ENCODE assay signal across 1 cellular context in the genomic region with DNA sequence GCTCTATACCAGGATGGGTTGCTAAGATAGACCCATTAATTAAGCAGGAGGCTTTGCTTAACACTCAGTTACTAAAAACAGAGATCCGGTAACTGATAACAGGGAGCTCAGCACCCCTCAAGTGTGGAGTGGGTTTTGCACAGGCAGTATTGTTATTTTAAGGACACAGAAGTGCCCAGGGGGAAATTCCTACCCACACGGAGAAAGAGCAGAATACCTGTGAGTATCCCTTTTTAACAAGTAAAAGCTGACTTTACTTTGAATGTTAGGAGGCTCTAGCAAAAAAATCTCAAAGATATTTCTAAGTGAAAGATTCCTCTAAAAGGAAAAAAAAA.
TF ChIP-seq lines count a peak whose summit lies in the region.

No MANE protein-coding gene starts in this region.

TF ChIP-seq in H1, 55 proteins besides CTCF, POLR2A, EP300 and RAD21:
- TF ChIP-seq POU5F1 (IDR thresholded peaks at IDR 0.05; ENCODE audit: low read depth, low read length) (no peak), FOSL1 (IDR thresholded peaks at IDR 0.05; ENCODE audit: insufficient read depth, low read depth, low read length) (no peak), CEBPB (IDR thresholded peaks at IDR 0.05; ENCODE audit: low read depth, low read length) (no peak), MAFK (IDR thresholded peaks at IDR 0.05; ENCODE audit: low read depth, low read length) (no peak), KDM4A (IDR thresholded peaks at IDR 0.05; ENCODE audit: low read depth, low read length, severe bottlenecking) (no peak), SAP30 (IDR thresholded peaks at IDR 0.05; ENCODE audit: insufficient read depth, insufficient replicate concordance, low read length) (no peak), RXRA (IDR thresholded peaks at IDR 0.05; ENCODE audit: insufficient read depth, low read depth, low read length) (no peak), ZNF274 (IDR thresholded peaks at IDR 0.05; ENCODE audit: borderline replicate concordance, extremely low read depth, low read length) (no peak), CTBP2 (IDR thresholded peaks at IDR 0.05; ENCODE audit: borderline replicate concordance, insufficient read depth, insufficient read length, low read length) (no peak), EZH2 (IDR thresholded peaks at IDR 0.05; ENCODE audit: low read depth, low read length, severe bottlenecking) (no peak), RNF2 (IDR thresholded peaks at IDR 0.05; ENCODE audit: borderline replicate concordance, low read depth, low read length, missing control alignments, poor library complexity, severe bottlenecking) (no peak)
- TF ChIP-seq, protein P1, sequence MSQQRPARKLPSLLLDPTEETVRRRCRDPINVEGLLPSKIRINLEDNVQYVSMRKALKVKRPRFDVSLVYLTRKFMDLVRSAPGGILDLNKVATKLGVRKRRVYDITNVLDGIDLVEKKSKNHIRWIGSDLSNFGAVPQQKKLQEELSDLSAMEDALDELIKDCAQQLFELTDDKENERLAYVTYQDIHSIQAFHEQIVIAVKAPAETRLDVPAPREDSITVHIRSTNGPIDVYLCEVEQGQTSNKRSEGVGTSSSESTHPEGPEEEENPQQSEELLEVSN (IDR thresholded peaks at IDR 0.05), result no peak
TF ChIP-seq in H1: peak in this region for 0.
